ENCODE assay signal across 19 cellular contexts in the genomic region with DNA sequence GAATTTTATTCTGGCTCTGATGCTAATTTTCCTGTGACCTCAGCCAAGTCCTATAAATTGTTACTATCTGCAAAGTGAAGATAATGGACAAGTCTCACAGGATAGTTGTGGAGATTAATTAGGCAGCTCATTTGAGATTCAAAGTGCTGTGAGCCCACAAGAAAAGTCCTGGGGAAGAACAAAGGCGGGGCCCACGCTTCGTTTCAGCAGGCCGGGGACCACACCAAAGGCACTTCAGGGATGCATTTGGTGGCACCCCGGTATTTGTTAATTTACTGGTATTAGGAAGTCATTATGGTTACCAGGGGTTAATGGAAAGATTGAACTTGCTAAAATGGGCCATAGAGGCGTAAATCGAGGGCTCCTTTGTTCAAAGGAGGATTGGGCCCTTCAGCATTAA.
"Had no signal": no experiment of that assay in that cellular context is flagged by ENCODE, and none has a peak within 500 bp of the region (broad histone marks: within the 10 kb centered on the region; RNA-seq: fewer than 3 reads in every experiment).

No MANE protein-coding gene starts in this region.

- H3K27me3 ChIP-seq: adrenal gland, neutrophil, tibial nerve had no signal

- H3K4me3 ChIP-seq: adrenal gland, dorsolateral prefrontal cortex, tibial nerve had no signal

- H3K4me1 ChIP-seq: tibial nerve had no signal

- H3K9me3 Mint-ChIP-seq: activated CD4-positive, alpha-beta memory T cell treated with anti-CD3 and anti-CD28 coated beads, Interleukin-2, amount 10 ng/mL, durations not matched to agents 7 days and 5 days; activated naive CD4-positive, alpha-beta T cell treated with anti-CD3 and anti-CD28 coated beads, Interleukin-2, amount 10 ng/mL, durations not matched to agents 7 days and 5 days; activated T-cell treated with anti-CD3 and anti-CD28 coated beads, Interleukin-2, amount 50 U/mL, for 24 hours; endodermal cell had no signal

- H3K4me3 Mint-ChIP-seq: activated CD4-positive, alpha-beta memory T cell treated with anti-CD3 and anti-CD28 coated beads, Interleukin-2, amount 10 ng/mL, durations not matched to agents 7 days and 5 days; activated naive CD4-positive, alpha-beta T cell treated with anti-CD3 and anti-CD28 coated beads, Interleukin-2, amount 10 ng/mL, durations not matched to agents 7 days and 5 days; activated T-cell treated with anti-CD3 and anti-CD28 coated beads, Interleukin-2, amount 50 U/mL, for 24 hours; endodermal cell; naive thymus-derived CD4-positive, alpha-beta T cell; T-helper 17 cell had no signal

- H3K36me3 ChIP-seq: adrenal gland, neutrophil, tibial nerve had no signal

- H3K9me3 ChIP-seq: adrenal gland, neutrophil, tibial nerve had no signal

- H3K36me3 Mint-ChIP-seq: activated naive CD4-positive, alpha-beta T cell treated with anti-CD3 and anti-CD28 coated beads, Interleukin-2, amount 10 ng/mL, durations not matched to agents 7 days and 5 days; naive thymus-derived CD4-positive, alpha-beta T cell had no signal

- DNase-seq: activated CD4-positive, alpha-beta memory T cell treated with anti-CD3 and anti-CD28 coated beads, Interleukin-2, amount 10 ng/mL, durations not matched to agents 7 days and 5 days; activated CD4-positive, alpha-beta T cell treated with anti-CD3 and anti-CD28 coated beads for 4 hours; activated naive CD4-positive, alpha-beta T cell treated with anti-CD3 and anti-CD28 coated beads, Interleukin-2, amount 10 ng/mL, durations not matched to agents 7 days and 5 days; activated T-cell treated with anti-CD3 and anti-CD28 coated beads, Interleukin-2, amount 50 U/mL, for 24 hours; adrenal gland; dorsolateral prefrontal cortex; hippocampal formation; naive thymus-derived CD4-positive, alpha-beta T cell; posterior cingulate gyrus; retina; stimulated activated CD4-positive, alpha-beta T cell treated with anti-CD3 and anti-CD28 coated beads, Interleukin-4, amount 100 ng/mL, for 4 hours; stimulated activated CD8-positive, alpha-beta memory T cell treated with anti-CD3 and anti-CD28 coated beads, Interleukin-4, amount 100 ng/mL, for 48 hours; stimulated activated naive CD4-positive, alpha-beta T cell treated with Interleukin-2 at 50 U/mL for 16 hours; substantia nigra; T-helper 17 cell had no signal

- H3K27ac ChIP-seq: dorsolateral prefrontal cortex, neutrophil, tibial nerve had no signal

- ATAC-seq: esophagus mucosa; naive thymus-derived CD4-positive, alpha-beta T cell; T-helper 17 cell had no signal

- H3K27ac Mint-ChIP-seq: activated CD4-positive, alpha-beta memory T cell treated with anti-CD3 and anti-CD28 coated beads, Interleukin-2, amount 10 ng/mL, durations not matched to agents 7 days and 5 days; activated naive CD4-positive, alpha-beta T cell treated with anti-CD3 and anti-CD28 coated beads, Interleukin-2, amount 10 ng/mL, durations not matched to agents 7 days and 5 days; activated T-cell treated with anti-CD3 and anti-CD28 coated beads, Interleukin-2, amount 50 U/mL, for 24 hours; naive thymus-derived CD4-positive, alpha-beta T cell; T-helper 17 cell had no signal

- H3K27me3 Mint-ChIP-seq: activated CD4-positive, alpha-beta memory T cell treated with anti-CD3 and anti-CD28 coated beads, Interleukin-2, amount 10 ng/mL, durations not matched to agents 7 days and 5 days; activated naive CD4-positive, alpha-beta T cell treated with anti-CD3 and anti-CD28 coated beads, Interleukin-2, amount 10 ng/mL, durations not matched to agents 7 days and 5 days; T-helper 17 cell had no signal

- H3K4me1 Mint-ChIP-seq: activated CD4-positive, alpha-beta memory T cell treated with anti-CD3 and anti-CD28 coated beads, Interleukin-2, amount 10 ng/mL, durations not matched to agents 7 days and 5 days; activated naive CD4-positive, alpha-beta T cell treated with anti-CD3 and anti-CD28 coated beads, Interleukin-2, amount 10 ng/mL, durations not matched to agents 7 days and 5 days; naive thymus-derived CD4-positive, alpha-beta T cell; T-helper 17 cell had no signal
